Comparison of ENCODE assay signal across 10 cellular contexts in the genomic region with DNA sequence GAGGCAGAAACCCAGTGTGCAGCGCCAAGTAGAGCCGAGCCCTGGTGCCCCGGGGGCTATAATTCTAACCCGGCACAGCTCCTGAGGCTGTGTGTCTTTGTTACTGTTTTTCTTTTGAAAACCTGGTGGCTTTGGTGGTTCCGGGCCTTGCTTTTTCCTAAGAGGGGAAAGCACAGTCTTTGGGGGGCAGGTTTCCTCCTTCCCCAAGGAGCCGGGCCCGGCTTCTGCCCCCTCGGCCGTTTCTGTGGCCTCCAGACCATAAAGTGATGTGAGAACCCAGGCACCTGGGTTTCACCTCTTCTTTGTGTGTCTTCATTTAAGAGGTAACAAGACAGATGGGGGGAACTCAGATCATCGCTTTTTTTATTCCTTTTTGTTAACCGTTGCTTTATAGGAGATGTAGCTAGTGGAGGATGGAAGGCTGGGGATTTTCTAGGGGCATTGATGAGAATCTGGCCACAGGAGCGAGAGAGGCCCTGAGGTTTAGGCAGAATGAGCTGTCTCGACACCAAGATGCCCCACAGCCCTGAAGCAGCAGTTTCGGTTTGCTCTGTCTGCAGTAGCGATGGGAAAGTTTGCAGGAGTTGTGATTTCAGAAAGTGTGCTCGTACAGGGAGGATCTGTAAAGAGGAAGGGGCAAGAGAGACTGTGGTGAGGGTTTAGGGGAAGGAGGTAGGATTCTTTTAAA.
DNase-seq lines count a peak whose midpoint lies in the region; ATAC-seq and TF ChIP-seq lines count a peak whose summit lies in the region.
"Had no signal": no experiment of that assay in that cellular context is flagged by ENCODE, and none has a peak within 500 bp of the region (broad histone marks: within the 10 kb centered on the region; RNA-seq: fewer than 3 reads in every experiment).

No MANE protein-coding gene starts in this region.

- CTCF ChIA-PET in PC-3 (lab: Charles Lee), result no interaction called here

- H3K27me3 Mint-ChIP-seq in activated naive CD4-positive, alpha-beta T cell treated with anti-CD3 and anti-CD28 coated beads, Interleukin-2, amount 50 U/mL, for 24 hours, result no peaks in the 10 kb centered on the region

- H3K27ac Mint-ChIP-seq in activated naive CD4-positive, alpha-beta T cell treated with anti-CD3 and anti-CD28 coated beads, Interleukin-2, amount 50 U/mL, for 24 hours, result no peak overlapping the region

- DNase-seq in ELF-1 (ENCODE audit: low read depth, low spot score), result peak; percentile 16
- no peak for DNase-seq in PC-3
- DNase-seq in GDM1 (lab: John Stamatoyannopoulos, UW), result no peak
- no peak for DNase-seq in KG1 (lab: John Stamatoyannopoulos, UW)
- DNase-seq in NCI-H226, result no peak
- DNase-seq: DMS79 treated with DMSO at 0.1 percent for 48 hours, NCI-H1436 treated with DMSO at 0.1 percent for 48 hours had no signal

- no peak overlapping the region for H3K4me2 ChIP-seq in PC-3 (ENCODE audit: low read length)

- H2AFZ ChIP-seq in PC-3 (ENCODE audit: low read length), result no peak overlapping the region

- peak overlapping the region; percentile 28 for H3K4me3 Mint-ChIP-seq in activated naive CD4-positive, alpha-beta T cell treated with anti-CD3 and anti-CD28 coated beads, Interleukin-2, amount 50 U/mL, for 24 hours

- H3K36me3 Mint-ChIP-seq in activated naive CD4-positive, alpha-beta T cell treated with anti-CD3 and anti-CD28 coated beads, Interleukin-2, amount 50 U/mL, for 24 hours, result no peaks in the 10 kb centered on the region

- no peak overlapping the region for H3K4me3 ChIP-seq in PC-3 (ENCODE audit: low read length)

- no peaks in the 10 kb centered on the region for H3K36me3 ChIP-seq in PC-3 (ENCODE audit: low read depth, low read length)

- H3K9me3 ChIP-seq in PC-3 (ENCODE audit: low read length), result no peaks in the 10 kb centered on the region

- H3K4me1 Mint-ChIP-seq in activated naive CD4-positive, alpha-beta T cell treated with anti-CD3 and anti-CD28 coated beads, Interleukin-2, amount 50 U/mL, for 24 hours, result no peaks in the 10 kb centered on the region

- no peak overlapping the region for H3K27ac ChIP-seq in PC-3 (ENCODE audit: low read length)

- H4K20me1 ChIP-seq in PC-3 (ENCODE audit: low read length), result no peaks in the 10 kb centered on the region

- intact Hi-C loops in PC-3 (cut with micrococcal nuclease), result no loop called here

- no peaks in the 10 kb centered on the region for H3K4me1 ChIP-seq in PC-3 (ENCODE audit: insufficient read depth, low read length)

- H3F3A ChIP-seq in PC-3 (ENCODE audit: low read length, unreplicated experiment), result no peaks in the 10 kb centered on the region

- H3K9me2 ChIP-seq in PC-3 (replicated peaks; ENCODE audit: low read length), result no peaks in the 10 kb centered on the region

- BruUV-seq in PC-3 (replicated peaks; lab: Mats Ljungman, UMichigan), result no TSS peak

- TF ChIP-seq CTCF in PC-3 (conservative IDR thresholded peaks at IDR 0.05; ENCODE audit: low read depth, low read length), result no peak

- POLR2A ChIA-PET in PC-3 (lab: Charles Lee; ENCODE audit: unreplicated experiment), result no interaction called here

- H3K27me3 ChIP-seq in PC-3 (ENCODE audit: low read length), result no peaks in the 10 kb centered on the region

- H3K9ac ChIP-seq in PC-3 (ENCODE audit: low read length), result no peak overlapping the region

- ATAC-seq in GM19351 (IDR thresholded peaks at IDR 0.05; ENCODE audit: unreplicated experiment) (peak; percentile 80), HG03097 (IDR thresholded peaks at IDR 0.05; ENCODE audit: low FRiP score, unreplicated experiment) (peak; percentile 82), PC-3 (no peak)

- no peaks in the 10 kb centered on the region for H3K79me2 ChIP-seq in PC-3 (ENCODE audit: low read length)

- no peaks in the 10 kb centered on the region for H3K9me3 Mint-ChIP-seq in activated naive CD4-positive, alpha-beta T cell treated with anti-CD3 and anti-CD28 coated beads, Interleukin-2, amount 50 U/mL, for 24 hours
